19 cellular contexts compared by ENCODE assay signal in genomic region chr1:174198192-174198591, GRCh38.
"Had no signal": no experiment of that assay in that cellular context is flagged by ENCODE, and none has a peak within 500 bp of the region (broad histone marks: within the 10 kb centered on the region; RNA-seq: fewer than 3 reads in every experiment).

No MANE protein-coding gene starts in this region.

- DNase-seq: colonic mucosa; dermis blood vessel endothelial cell; endodermal cell; foreskin keratinocyte; kidney; left cardiac atrium; naive thymus-derived CD4-positive, alpha-beta T cell; psoas muscle; retina; sigmoid colon; stimulated activated CD4-positive, alpha-beta T cell treated with anti-CD3 and anti-CD28 coated beads, Interleukin-2, amount 100 ng/mL, for 24 hours; stimulated activated naive CD4-positive, alpha-beta T cell; stomach; substantia nigra; trophoblast cell had no signal

- H3K4me2 ChIP-seq: hepatocyte had no signal

- H3K4me1 ChIP-seq: colonic mucosa, foreskin keratinocyte, psoas muscle, stomach had no signal

- H3K27me3 Mint-ChIP-seq: naive thymus-derived CD4-positive, alpha-beta T cell had no signal

- H2AFZ ChIP-seq: hepatocyte had no signal

- H3K4me3 Mint-ChIP-seq: endodermal cell; naive thymus-derived CD4-positive, alpha-beta T cell had no signal

- H3K36me3 ChIP-seq: colonic mucosa, neutrophil, sigmoid colon, stomach, thoracic aorta had no signal

- H3K9me3 ChIP-seq: colonic mucosa, neutrophil, sigmoid colon, stomach had no signal

- H3K27me3 ChIP-seq: colonic mucosa, foreskin keratinocyte, hepatocyte, neutrophil, sigmoid colon, stomach had no signal

- H3K27ac ChIP-seq: colonic mucosa, foreskin keratinocyte, hepatocyte, neutrophil, psoas muscle, sigmoid colon, skin epidermis, stomach, thoracic aorta had no signal

- H3K27ac Mint-ChIP-seq: endodermal cell; naive thymus-derived CD4-positive, alpha-beta T cell had no signal

- H3K4me3 ChIP-seq: colonic mucosa, hepatocyte, psoas muscle, sigmoid colon, skin epidermis, stomach, thoracic aorta had no signal

- ATAC-seq: foreskin keratinocyte; naive thymus-derived CD4-positive, alpha-beta T cell; psoas muscle had no signal
